Comparison of ENCODE assay signal across 20 cellular contexts in genomic region chr6:13450628-13451027, GRCh38. TPM values are rescaled to one million over a fixed set of nuclear protein-coding genes. Genes with fewer than 3 reads are reported as not detected.
A peak's percentile ranks its signal among the peaks of the same experiment; 100 is the strongest.
DNase-seq lines count a peak whose midpoint lies in the region; ATAC-seq and TF ChIP-seq lines count a peak whose summit lies in the region.
"Had no signal": no experiment of that assay in that cellular context is flagged by ENCODE, and none has a peak within 500 bp of the region (broad histone marks: within the 10 kb centered on the region; RNA-seq: fewer than 3 reads in every experiment).

No MANE protein-coding gene starts in this region.

- H3K27ac ChIP-seq in GM23338 (ENCODE audit: low read depth) (no peak overlapping the region), dorsolateral prefrontal cortex (peak overlapping the region in 40 of 59 donors; percentile 8 to 96 (median 60)), sigmoid colon (peak overlapping the region; percentile 40 to 87 (median 78))
- H3K27ac ChIP-seq: C4-2B had no signal

- H3K4me1 Mint-ChIP-seq in GM23338 (peaks cover 40% of the 10 kb centered on the region), immature natural killer cell (peaks cover 95 to 100% of the 10 kb centered on the region in 2 donors)

- H3K4me2 ChIP-seq in GM23338: no peak overlapping the region

- H3K27ac Mint-ChIP-seq in GM23338: no peak overlapping the region
- H3K27ac Mint-ChIP-seq in immature natural killer cell: peak overlapping the region in 5 of 6 donors; percentile 88 to 97 (median 97)

- H3K36me3 Mint-ChIP-seq in GM23338 (ENCODE audit: low read depth) (peaks cover 11% of the 10 kb centered on the region), immature natural killer cell (peaks cover 14 to 29% (median 20%) of the 10 kb centered on the region in 3 donors)

- H3K9me3 Mint-ChIP-seq in GM23338: 0 out of 3 replicates have a peak, but pooled peaks cover 3% of the 10 kb centered on the region
- H3K9me3 Mint-ChIP-seq in immature natural killer cell: no peaks in the 10 kb centered on the region

- peaks cover 7% of the 10 kb centered on the region for H3K27me3 Mint-ChIP-seq in GM23338 (ENCODE audit: insufficient read depth, low read depth, poor library complexity)
- H3K27me3 Mint-ChIP-seq in immature natural killer cell (ENCODE audit: low read depth in 3 of 3): peaks cover 2 to 18% (median 7%) of the 10 kb centered on the region in 3 donors
- H3K27me3 Mint-ChIP-seq: IgD-negative memory B cell had no signal

- H3K4me1 ChIP-seq in GM23338 (ENCODE audit: insufficient read depth): peaks cover 9% of the 10 kb centered on the region; the same call in 1 of the 2 replicates
- H3K4me1 ChIP-seq in sigmoid colon: peaks cover 0 to 98% (median 88%) of the 10 kb centered on the region in 4 donors

- H3K36me3 ChIP-seq in GM23338 (ENCODE audit: insufficient read depth): no peaks in the 10 kb centered on the region
- H3K36me3 ChIP-seq in sigmoid colon: no peaks in the 10 kb centered on the region

- no peak overlapping the region for H2AFZ ChIP-seq in GM23338

- H4K20me1 ChIP-seq in GM23338 (replicated peaks; ENCODE audit: insufficient read depth): no peaks in the 10 kb centered on the region; the same call in 1 of the 2 replicates

- intact Hi-C loops in dorsolateral prefrontal cortex (cut with DNase I): loop anchor here in 1 of 2 donors (5.0 to 10.0 kb wide), 4 partner anchors 37 to 164 kb away; partner anchors contain the start of genes GFOD1, NOL7 and SIRT5
- intact Hi-C loops in sigmoid colon (cut with DNase I): no loop called here

- H3F3A ChIP-seq in GM23338 (replicated peaks; ENCODE audit: low read depth): no peaks in the 10 kb centered on the region

- ATAC-seq in GM23338 (peak; percentile 54; the same call in 2 of the 3 replicates), GM21737 (IDR thresholded peaks at IDR 0.05; ENCODE audit: unreplicated experiment) (no peak), HG02678 (IDR thresholded peaks at IDR 0.05; ENCODE audit: unreplicated experiment) (no peak)
- ATAC-seq: GM12878 had no signal

- peaks cover 4% of the 10 kb centered on the region; the same call in 1 of the 2 replicates for H3K9me2 ChIP-seq in GM23338 (ENCODE audit: insufficient read depth)

- no peaks in the 10 kb centered on the region for H3K79me2 ChIP-seq in GM23338 (replicated peaks; ENCODE audit: insufficient read depth)

- WGBS in sigmoid colon, 2 donors: 85 to 89% methylated on average over 6 of the region's 6 CpGs

- TF ChIP-seq CTCF in GM23338 (conservative IDR thresholded peaks at IDR 0.05; ENCODE audit: low read depth in 2 of 2) (no peak), dorsolateral prefrontal cortex (IDR thresholded peaks at IDR 0.05 in 54 of 56, conservative IDR thresholded peaks at IDR 0.05 in 2 of 56; ENCODE audit: low read depth in 1 of 56, partially characterized antibody in 56 of 56) (no peak), sigmoid colon (IDR thresholded peaks at IDR 0.05) (no peak)

- H3K4me3 Mint-ChIP-seq in GM23338 (no peak overlapping the region), immature natural killer cell (no peak overlapping the region)
- H3K4me3 Mint-ChIP-seq: H9, IgD-negative memory B cell had no signal

- no peak for DNase-seq in GM23338 (ENCODE audit: low spot score)
- DNase-seq in dorsolateral prefrontal cortex: no peak
- DNase-seq in immature natural killer cell: no peak
- DNase-seq in sigmoid colon: no peak
- no peak for DNase-seq in Kasumi-1 (lab: John Stamatoyannopoulos, UW)
- DNase-seq in CD1c-positive myeloid dendritic cell (ENCODE audit: extremely low spot score): no peak
- DNase-seq: DMS 273 treated with DMSO at 0.1 percent for 48 hours, GDM1, H9, NCI-H1105, NCI-H1694 treated with DMSO at 0.1 percent for 48 hours, NCI-H2107, NCI-H2227 treated with DMSO at 0.1 percent for 48 hours, NCI-H524 treated with DMSO at 0.1 percent for 48 hours, SHP77 had no signal

- no peaks in the 10 kb centered on the region for H3K9me3 ChIP-seq in sigmoid colon

- H3K4me3 ChIP-seq in GM23338 (no peak overlapping the region), dorsolateral prefrontal cortex (no peak overlapping the region), sigmoid colon (no peak overlapping the region)
- H3K4me3 ChIP-seq: GM12878 had no signal

- H3K27me3 ChIP-seq in GM23338 (ENCODE audit: insufficient read depth) (no peaks in the 10 kb centered on the region), dorsolateral prefrontal cortex (no peaks in the 10 kb centered on the region), sigmoid colon (no peaks in the 10 kb centered on the region)

- no peak for TF ChIP-seq POLR2A in sigmoid colon (IDR thresholded peaks at IDR 0.05)

- TF ChIP-seq EP300 in sigmoid colon (IDR thresholded peaks at IDR 0.05): peak in 1 of 4 donors; percentile 17

TF ChIP-seq in GM23338, 12 proteins besides CTCF, POLR2A, EP300 and RAD21 (continues in another document):
- no peak for TF ChIP-seq POLR2AphosphoS5 (IDR thresholded peaks at IDR 0.05; ENCODE audit: low read depth)
- TF ChIP-seq, protein P1, sequence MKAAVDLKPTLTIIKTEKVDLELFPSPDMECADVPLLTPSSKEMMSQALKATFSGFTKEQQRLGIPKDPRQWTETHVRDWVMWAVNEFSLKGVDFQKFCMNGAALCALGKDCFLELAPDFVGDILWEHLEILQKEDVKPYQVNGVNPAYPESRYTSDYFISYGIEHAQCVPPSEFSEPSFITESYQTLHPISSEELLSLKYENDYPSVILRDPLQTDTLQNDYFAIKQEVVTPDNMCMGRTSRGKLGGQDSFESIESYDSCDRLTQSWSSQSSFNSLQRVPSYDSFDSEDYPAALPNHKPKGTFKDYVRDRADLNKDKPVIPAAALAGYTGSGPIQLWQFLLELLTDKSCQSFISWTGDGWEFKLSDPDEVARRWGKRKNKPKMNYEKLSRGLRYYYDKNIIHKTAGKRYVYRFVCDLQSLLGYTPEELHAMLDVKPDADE (IDR thresholded peaks at IDR 0.05): no peak
- TF ChIP-seq ZNF331 (CRISPR knock-in tag; IDR thresholded peaks at IDR 0.05; ENCODE audit: low read depth): no peak
- TF ChIP-seq EZH2phosphoT487 (IDR thresholded peaks at IDR 0.05; ENCODE audit: unreplicated experiment): no peak
- TF ChIP-seq, protein P2, sequence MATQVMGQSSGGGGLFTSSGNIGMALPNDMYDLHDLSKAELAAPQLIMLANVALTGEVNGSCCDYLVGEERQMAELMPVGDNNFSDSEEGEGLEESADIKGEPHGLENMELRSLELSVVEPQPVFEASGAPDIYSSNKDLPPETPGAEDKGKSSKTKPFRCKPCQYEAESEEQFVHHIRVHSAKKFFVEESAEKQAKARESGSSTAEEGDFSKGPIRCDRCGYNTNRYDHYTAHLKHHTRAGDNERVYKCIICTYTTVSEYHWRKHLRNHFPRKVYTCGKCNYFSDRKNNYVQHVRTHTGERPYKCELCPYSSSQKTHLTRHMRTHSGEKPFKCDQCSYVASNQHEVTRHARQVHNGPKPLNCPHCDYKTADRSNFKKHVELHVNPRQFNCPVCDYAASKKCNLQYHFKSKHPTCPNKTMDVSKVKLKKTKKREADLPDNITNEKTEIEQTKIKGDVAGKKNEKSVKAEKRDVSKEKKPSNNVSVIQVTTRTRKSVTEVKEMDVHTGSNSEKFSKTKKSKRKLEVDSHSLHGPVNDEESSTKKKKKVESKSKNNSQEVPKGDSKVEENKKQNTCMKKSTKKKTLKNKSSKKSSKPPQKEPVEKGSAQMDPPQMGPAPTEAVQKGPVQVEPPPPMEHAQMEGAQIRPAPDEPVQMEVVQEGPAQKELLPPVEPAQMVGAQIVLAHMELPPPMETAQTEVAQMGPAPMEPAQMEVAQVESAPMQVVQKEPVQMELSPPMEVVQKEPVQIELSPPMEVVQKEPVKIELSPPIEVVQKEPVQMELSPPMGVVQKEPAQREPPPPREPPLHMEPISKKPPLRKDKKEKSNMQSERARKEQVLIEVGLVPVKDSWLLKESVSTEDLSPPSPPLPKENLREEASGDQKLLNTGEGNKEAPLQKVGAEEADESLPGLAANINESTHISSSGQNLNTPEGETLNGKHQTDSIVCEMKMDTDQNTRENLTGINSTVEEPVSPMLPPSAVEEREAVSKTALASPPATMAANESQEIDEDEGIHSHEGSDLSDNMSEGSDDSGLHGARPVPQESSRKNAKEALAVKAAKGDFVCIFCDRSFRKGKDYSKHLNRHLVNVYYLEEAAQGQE (IDR thresholded peaks at IDR 0.05; ENCODE audit: unreplicated experiment): no peak
- TF ChIP-seq STAT1 (IDR thresholded peaks at IDR 0.05; ENCODE audit: unreplicated experiment): no peak

RNA-seq across cellular contexts. Expression of gene GFOD1, which starts 36.8 kb away (rescaled TPM):
- total RNA-seq in GM23338 (2014; rRNA removed; shearing (Covaris generic)): 12.8 and 13.1 TPM in 2 replicates
- polyA plus RNA-seq in GM23338 (2016; fragmentation: Nextera tagmentation; extraction: Ambion mirVana) (4.1 and 4.9 TPM in 2 replicates), immature natural killer cell (10 to 100 TPM; 22.5 to 68.8 (median 49.3) TPM), sigmoid colon (1 to 10 TPM; 2.3 to 6.5 (median 3.0) TPM)
- total RNA-seq in dorsolateral prefrontal cortex (100 to 1,000 TPM in 61 of 120 experiments, 10 to 100 TPM in 59; 36.8 to 141 (median 101) TPM), sigmoid colon (10 to 100 TPM; 13.3 to 18.3 (median 15.7) TPM)
